ENCODE assay signal across 8 cellular contexts in the genomic region with DNA sequence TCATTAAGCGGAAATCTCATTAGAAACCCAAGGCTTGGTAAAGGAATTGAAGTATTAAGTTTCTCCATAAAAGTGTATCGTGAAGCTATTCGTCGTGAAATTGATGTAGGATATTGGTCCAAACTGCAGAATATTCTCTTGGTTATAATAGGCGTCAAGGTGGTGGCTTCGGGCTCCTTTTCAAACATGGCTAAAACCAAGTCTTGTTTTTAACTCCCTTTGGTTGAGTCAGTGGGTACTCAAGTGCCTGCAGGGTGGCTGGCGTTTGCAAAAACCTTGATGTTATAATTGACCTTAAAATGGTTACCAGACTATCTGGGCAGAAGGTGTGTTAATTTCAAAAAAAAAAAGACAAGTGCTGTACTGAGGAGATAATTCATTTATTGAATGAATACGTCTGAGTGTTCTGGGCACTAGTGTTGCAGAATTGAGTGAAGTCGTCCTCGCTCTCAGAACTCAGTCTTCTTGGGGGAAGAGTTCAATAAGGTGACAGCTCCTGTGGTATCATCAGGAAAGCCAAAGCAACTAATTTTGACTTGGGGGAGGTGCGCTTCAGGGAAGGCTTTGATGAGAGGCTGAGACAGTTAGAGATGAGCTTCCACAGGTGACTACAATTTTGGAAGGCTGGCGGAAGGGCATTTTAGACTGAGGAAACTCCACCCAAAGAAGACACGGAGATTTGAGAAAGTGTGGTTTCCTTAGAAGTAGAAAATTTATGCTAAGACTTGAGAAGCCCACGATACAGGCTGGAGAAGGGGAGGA. TPM values are rescaled to one million over a fixed set of nuclear protein-coding genes. Genes with fewer than 3 reads are reported as not detected.
DNase-seq lines count a peak whose midpoint lies in the region; ATAC-seq and TF ChIP-seq lines count a peak whose summit lies in the region.

No MANE protein-coding gene starts in this region.

- H3K36me3 Mint-ChIP-seq in activated naive CD8-positive, alpha-beta T cell: peaks cover under 1% of the 10 kb centered on the region
- peaks cover 0 to 4% (median 3%) of the 10 kb centered on the region in 3 donors for H3K36me3 Mint-ChIP-seq in immature natural killer cell

- H3K9me3 ChIP-seq in thoracic aorta: no peaks in the 10 kb centered on the region

- H3K27ac Mint-ChIP-seq in activated naive CD8-positive, alpha-beta T cell: peak overlapping the region; percentile 95
- H3K27ac Mint-ChIP-seq in immature natural killer cell: peak overlapping the region; percentile 82 to 96 (median 92)

- no peak for TF ChIP-seq CTCF in thoracic aorta (IDR thresholded peaks at IDR 0.05)

- DNase-seq in activated effector memory CD4-positive, alpha-beta T cell treated with anti-CD3 and anti-CD28 coated beads, Interleukin-2, amount 50 U/mL, for 16 hours: peak; percentile 66
- DNase-seq in activated effector memory CD4-positive, alpha-beta T cell treated with Interleukin-2 at 50 U/mL for 16 hours: no peak
- DNase-seq in immature natural killer cell (peak in 1 of 3 donors; percentile 8), thoracic aorta (ENCODE audit: low spot score) (no peak), NCI-H1092 treated with DMSO at 0.1 percent for 48 hours (lab: John Stamatoyannopoulos, UW) (no peak)

- peaks cover 14 to 41% of the 10 kb centered on the region in 2 donors for H3K4me1 ChIP-seq in thoracic aorta (ENCODE audit: control insufficient read depth in 1 of 2, low read depth in 2 of 2)

- no peak for ATAC-seq in thoracic aorta (ENCODE audit: insufficient number of reproducible peaks, low FRiP score, low read depth)
- no peak for ATAC-seq in GM21619 (IDR thresholded peaks at IDR 0.05; ENCODE audit: unreplicated experiment)
- no peak for ATAC-seq in GM19023 (IDR thresholded peaks at IDR 0.05; ENCODE audit: unreplicated experiment)

- H3K9me3 Mint-ChIP-seq in activated naive CD8-positive, alpha-beta T cell (ENCODE audit: low read depth): no peaks in the 10 kb centered on the region
- no peaks in the 10 kb centered on the region for H3K9me3 Mint-ChIP-seq in immature natural killer cell

- H3K27me3 ChIP-seq in thoracic aorta (replicated peaks; ENCODE audit: insufficient read depth): no peaks in the 10 kb centered on the region

- H3K27me3 Mint-ChIP-seq in activated naive CD8-positive, alpha-beta T cell: no peaks in the 10 kb centered on the region
- peaks cover 0 to 9% (median 8%) of the 10 kb centered on the region in 3 donors for H3K27me3 Mint-ChIP-seq in immature natural killer cell (ENCODE audit: low read depth in 3 of 3)

- peak overlapping the region; percentile 83 to 90 for H3K27ac ChIP-seq in thoracic aorta

- H3K4me3 Mint-ChIP-seq in activated naive CD8-positive, alpha-beta T cell: peak overlapping the region; percentile 91
- H3K4me3 Mint-ChIP-seq in immature natural killer cell: peak overlapping the region; percentile 93 to 98 (median 97)

- peaks cover 56% of the 10 kb centered on the region for H3K4me1 Mint-ChIP-seq in activated naive CD8-positive, alpha-beta T cell (ENCODE audit: low read depth)
- H3K4me1 Mint-ChIP-seq in immature natural killer cell: peaks cover 46 to 73% of the 10 kb centered on the region in 2 donors

- no peaks in the 10 kb centered on the region for H3K36me3 ChIP-seq in thoracic aorta

- H3K4me3 ChIP-seq in thoracic aorta: peak overlapping the region; percentile 82

RNA-seq across cellular contexts. Expression of a gene that starts 1.6 kb away (rescaled TPM):
- polyA plus RNA-seq in immature natural killer cell: 10 to 100 TPM; 38.9 to 55.7 (median 52.1) TPM
- total RNA-seq in thoracic aorta: 10 to 100 TPM; 31.5 to 40.2 TPM

RNA-seq across cellular contexts. Expression of a gene that starts 58.9 kb away (rescaled TPM):
- polyA plus RNA-seq in immature natural killer cell: 10 to 100 TPM; 11.5 to 13.8 (median 12.7) TPM
- 10 to 100 TPM; 14.7 to 20.7 TPM for total RNA-seq in thoracic aorta
